Comparison of ENCODE assay signal across 8 cellular contexts in the genomic region with DNA sequence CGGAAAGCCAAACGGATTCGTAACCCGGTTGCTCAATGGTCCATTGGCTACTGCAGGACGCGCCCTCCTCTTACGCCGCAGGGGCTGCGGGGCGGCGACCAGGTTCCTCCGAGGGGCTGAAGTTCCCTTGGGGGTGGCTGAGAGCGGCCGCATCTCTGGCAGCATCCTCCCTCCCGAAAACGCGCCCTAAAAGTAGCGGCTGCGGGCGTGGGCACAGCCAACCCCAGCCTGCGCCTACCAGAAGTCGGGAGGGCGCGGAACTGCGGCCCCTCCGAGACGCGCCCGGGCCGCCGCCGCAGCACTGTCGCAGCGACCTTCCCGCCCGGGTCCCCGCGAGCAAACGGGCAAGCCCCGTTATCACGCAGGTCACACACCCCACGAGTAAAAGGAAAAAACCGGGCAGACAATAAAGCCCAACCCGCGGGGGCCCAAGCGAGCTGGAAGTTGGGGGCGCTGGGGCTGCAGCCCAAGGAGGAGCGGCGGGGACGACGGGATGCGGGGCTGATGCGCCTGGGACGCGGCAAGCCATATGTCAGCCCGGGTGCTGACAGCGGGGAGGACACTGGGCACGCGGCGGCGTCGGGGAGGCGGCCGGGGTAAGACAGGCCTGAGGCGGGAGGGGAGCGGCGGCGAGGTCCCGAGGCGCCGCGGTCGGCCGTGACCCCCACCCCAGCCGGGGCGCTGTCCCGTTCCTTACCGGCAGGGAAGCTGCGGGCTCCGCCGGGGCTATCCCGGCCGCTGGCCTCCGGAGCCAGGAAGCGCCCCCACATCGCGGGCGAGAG. TPM values are rescaled to one million over a fixed set of nuclear protein-coding genes. Genes with fewer than 3 reads are reported as not detected.
DNase-seq lines count a peak whose midpoint lies in the region; ATAC-seq and TF ChIP-seq lines count a peak whose summit lies in the region.

No MANE protein-coding gene starts in this region.

- H3K27ac ChIP-seq in ovary = peak overlapping the region; percentile 93 to 98

- H3K36me3 Mint-ChIP-seq in glutamatergic neuron (ENCODE audit: unreplicated experiment) = no peaks in the 10 kb centered on the region

- H3K9me3 Mint-ChIP-seq in glutamatergic neuron (ENCODE audit: unreplicated experiment) = peaks cover 11% of the 10 kb centered on the region

- peaks cover 9% of the 10 kb centered on the region for H3K4me1 Mint-ChIP-seq in glutamatergic neuron (ENCODE audit: low read depth, unreplicated experiment)

- H3K27me3 ChIP-seq in ovary = no peaks in the 10 kb centered on the region

- peak; percentile 49 for ATAC-seq in GM19035 (IDR thresholded peaks at IDR 0.05; ENCODE audit: unreplicated experiment)
- peak; percentile 40 for ATAC-seq in HG03175 (IDR thresholded peaks at IDR 0.05; ENCODE audit: unreplicated experiment)

- WGBS in ovary, 3 donors = 0 to 1% (median 1%) methylated on average over 53 to 88 of the region's 88 CpGs

- TF ChIP-seq CTCF in glutamatergic neuron (IDR thresholded peaks at IDR 0.05; ENCODE audit: partially characterized antibody, unreplicated experiment) = peak; percentile 21
- peak in 2 of 3 donors; percentile 31 to 58 for TF ChIP-seq CTCF in ovary (IDR thresholded peaks at IDR 0.05)

- H3K27ac Mint-ChIP-seq in glutamatergic neuron (ENCODE audit: unreplicated experiment) = peak overlapping the region; percentile 97

- peak; percentile 42 for TF ChIP-seq POLR2A in ovary (IDR thresholded peaks at IDR 0.05)

- intact Hi-C loops in ovary (cut with DNase I) = loop anchor here in 3 of 4 donors (10.0 kb wide), 2 partner anchors 54 to 124 kb away; no protein-coding TSS in a partner anchor

- DNase-seq in CD1c-positive myeloid dendritic cell (ENCODE audit: extremely low spot score) (peak; percentile 58), RPMI7951 (ENCODE audit: low read depth) (peak; percentile 59), glutamatergic neuron (peak; percentile 79), ovary (peak; percentile 53 to 71 (median 70)), NCI-H1694 treated with DMSO at 0.1 percent for 48 hours (lab: John Stamatoyannopoulos, UW) (no peak)
- peak; percentile 51 for DNase-seq in activated naive CD4-positive, alpha-beta T cell treated with anti-CD3 and anti-CD28 coated beads, Interleukin-2, amount 50 U/mL, for 16 hours

- H3K36me3 ChIP-seq in ovary = no peaks in the 10 kb centered on the region

- no peaks in the 10 kb centered on the region for H3K4me1 ChIP-seq in ovary (ENCODE audit: insufficient read depth)

- H3K9me3 ChIP-seq in ovary = no peaks in the 10 kb centered on the region

- TF ChIP-seq EP300 in ovary (IDR thresholded peaks at IDR 0.05) = no peak

- peak overlapping the region; percentile 93 for H3K4me3 ChIP-seq in ovary

- H3K4me3 Mint-ChIP-seq in glutamatergic neuron (ENCODE audit: unreplicated experiment) = peak overlapping the region; percentile 95

- peaks cover 9% of the 10 kb centered on the region for H3K27me3 Mint-ChIP-seq in glutamatergic neuron (ENCODE audit: unreplicated experiment)

RNA-seq across cellular contexts. Expression of gene CEP85L, which starts 0.7 kb away (rescaled TPM):
- total RNA-seq in RPMI7951 (2014; rRNA removed; shearing (Covaris generic)) = 7.1 and 10.8 TPM in 2 replicates
- 51.5 TPM for total RNA-seq in glutamatergic neuron (ENCODE audit: unreplicated experiment)
- total RNA-seq in ovary = 10 to 100 TPM; 17.7 to 33.4 (median 26.2) TPM
- 1 to 10 TPM; 4.0 to 6.2 TPM for polyA plus RNA-seq in ovary
